Comparison of ENCODE assay signal across 19 cellular contexts in genomic region chr11:60993611-60994010, GRCh38. TPM values are rescaled to one million over a fixed set of nuclear protein-coding genes. Genes with fewer than 3 reads are reported as not detected.
A peak's percentile ranks its signal among the peaks of the same experiment; 100 is the strongest.
DNase-seq lines count a peak whose midpoint lies in the region; ATAC-seq, FAIRE-seq and TF ChIP-seq lines count a peak whose summit lies in the region.
"Had no signal": no experiment of that assay in that cellular context is flagged by ENCODE, and none has a peak within 500 bp of the region (broad histone marks: within the 10 kb centered on the region; RNA-seq: fewer than 3 reads in every experiment).

No MANE protein-coding gene starts in this region.

- no peak overlapping the region for H2BK120ac ChIP-seq in H1 (replicated peaks; ENCODE audit: low read depth, low read length)

- POLR2A ChIA-PET in CD4-positive, alpha-beta T cell (lab: Charles Lee), result interaction anchor here (0.9 to 3.1 kb wide), 14 partner anchors 8 to 136 kb away, joined by 3 to 11 read pairs (median 4); partner anchors contain the start of genes CD5 and TMEM109
- POLR2A ChIA-PET in H1 (lab: Charles Lee; ENCODE audit: partially characterized antibody), result no interaction called here
- POLR2A ChIA-PET in OCI-LY7 (lab: Charles Lee), result no interaction called here

- H4K20me1 ChIP-seq in H1 (replicated peaks in 1 of 2; ENCODE audit: control insufficient read depth in 1 of 2, insufficient read depth in 2 of 2, low read length in 2 of 2) (peaks cover 0 to 3% of the 10 kb centered on the region in 2 experiments), OCI-LY7 (ENCODE audit: insufficient read depth, low read length) (no peaks in the 10 kb centered on the region)

- no peak overlapping the region for H2BK12ac ChIP-seq in H1 (ENCODE audit: low read depth, low read length)

- H3K23me2 ChIP-seq in H1 (ENCODE audit: low read depth, low read length), result no peaks in the 10 kb centered on the region

- no peak for TF ChIP-seq CTCF in CD4-positive, alpha-beta T cell (IDR thresholded peaks at IDR 0.05)
- TF ChIP-seq CTCF in H1 (IDR thresholded peaks at IDR 0.05; ENCODE audit: control extremely low read depth in 1 of 3, insufficient read depth in 1 of 3, low read depth in 1 of 3, low read length in 3 of 3) (no peak), OCI-LY7 (conservative IDR thresholded peaks at IDR 0.05; ENCODE audit: low read length) (no peak)

- DNase-seq in CD4-positive, alpha-beta T cell, result peak in 1 of 10 experiments; percentile 3
- DNase-seq in DMS 273 (lab: John Stamatoyannopoulos, UW; ENCODE audit: unreplicated experiment) (peak; percentile 33), H1 (ENCODE audit: low read depth in 1 of 2, low spot score in 2 of 2) (no peak), OCI-LY7 (ENCODE audit: low spot score) (no peak), H54 (ENCODE audit: insufficient read length, low spot score) (no peak), DMS53 (lab: John Stamatoyannopoulos, UW) (no peak)
- DNase-seq in activated T-cell treated with anti-CD3 and anti-CD28 coated beads, Interleukin-2, amount 50 U/mL, for 48 hours, result peak; percentile 71 to 74
- DNase-seq: activated CD4-positive, CD25-positive, alpha-beta regulatory T cell; AML-193; foreskin keratinocyte; kidney glomerular epithelial cell; NCI-H187; NCI-H510A; Right ventricle myocardium superior; thyroid gland had no signal

- no peak overlapping the region for H3K4ac ChIP-seq in H1 (replicated peaks; ENCODE audit: insufficient read length, low read depth, low read length)

- no peak overlapping the region for H2BK15ac ChIP-seq in H1 (ENCODE audit: low read length)

- WGBS in H1 (ENCODE audit: extremely low coverage in 1 of 2, insufficient coverage in 1 of 2, insufficient read length in 1 of 2, insufficient replicate concordance in 2 of 2, low coverage in 1 of 2, low lambda C conversion rate in 2 of 2, missing lambda C conversion rate in 1 of 2), 2 experiments, result 82% methylated on average over 7 of the region's 7 CpGs; no CpG with 5 or more reads in 1 of the 2 experiments

- H4K91ac ChIP-seq in H1 (replicated peaks; ENCODE audit: insufficient read length, low read length), result no peak overlapping the region

- no peak overlapping the region for H3K9ac ChIP-seq in H1 (replicated peaks in 1 of 4; ENCODE audit: extremely low read depth in 1 of 4, low read depth in 3 of 4, low read length in 3 of 4)

- H3K27me3 Mint-ChIP-seq in CD4-positive, alpha-beta T cell, result no peaks in the 10 kb centered on the region
- H3K27me3 Mint-ChIP-seq: IgD-negative memory B cell had no signal

- BruUV-seq in OCI-LY7 (replicated peaks; lab: Mats Ljungman, UMichigan), result no TSS peak

- H3K9me3 ChIP-seq in CD4-positive, alpha-beta T cell (ENCODE audit: control insufficient read depth, low read length), result no peaks in the 10 kb centered on the region
- H3K9me3 ChIP-seq in H1 (ENCODE audit: insufficient read depth in 2 of 2, low read depth in 1 of 2, low read length in 1 of 2) (no peaks in the 10 kb centered on the region), OCI-LY7 (ENCODE audit: low read length) (no peaks in the 10 kb centered on the region)
- H3K9me3 ChIP-seq: right atrium auricular region, thyroid gland had no signal

- H3K36me3 ChIP-seq in H1 (ENCODE audit: control insufficient read depth in 2 of 4, insufficient read depth in 4 of 4, low read length in 3 of 4) (no peaks in the 10 kb centered on the region), OCI-LY7 (ENCODE audit: insufficient read depth, low read length) (no peaks in the 10 kb centered on the region)
- H3K36me3 ChIP-seq: right atrium auricular region, thyroid gland had no signal

- FAIRE-seq in H1 (lab: Jason Lieb, UNC) (no peak), H54 (lab: Jason Lieb, UNC) (no peak)

- H3K4me1 ChIP-seq in H1 (replicated peaks in 1 of 4; ENCODE audit: control insufficient read depth in 3 of 4, insufficient read depth in 4 of 4, low read length in 3 of 4) (no peaks in the 10 kb centered on the region), OCI-LY7 (ENCODE audit: insufficient read depth, low read length, poor library complexity, severe bottlenecking) (peaks cover 9% of the 10 kb centered on the region)
- H3K4me1 ChIP-seq: foreskin keratinocyte had no signal

- no peak overlapping the region for H4K5ac ChIP-seq in H1 (ENCODE audit: insufficient read length, low read depth, low read length)

- H3K4me1 Mint-ChIP-seq in CD4-positive, alpha-beta T cell (ENCODE audit: low read depth), result peaks cover 83% of the 10 kb centered on the region

- H3K4me3 Mint-ChIP-seq in CD4-positive, alpha-beta T cell, result peak overlapping the region; percentile 78
- H3K4me3 Mint-ChIP-seq: IgD-negative memory B cell had no signal

- no peaks in the 10 kb centered on the region for H3K9me2 ChIP-seq in OCI-LY7 (ENCODE audit: insufficient read depth, low read length)

- no peak overlapping the region for H3K56ac ChIP-seq in H1 (replicated peaks; ENCODE audit: insufficient read length, low read depth, low read length)

- no peaks in the 10 kb centered on the region for H3K79me2 ChIP-seq in H1 (ENCODE audit: control insufficient read depth in 1 of 2, insufficient read depth in 2 of 2, low read length in 2 of 2)
- no peaks in the 10 kb centered on the region for H3K79me2 ChIP-seq in OCI-LY7 (ENCODE audit: insufficient read depth, low read depth, low read length)

- TF ChIP-seq EP300 in H1 (IDR thresholded peaks at IDR 0.05; ENCODE audit: borderline replicate concordance in 1 of 2, low read depth in 2 of 2, low read length in 2 of 2), result no peak

- ATAC-seq in CD4-positive, alpha-beta T cell (ENCODE audit: poor library complexity), result no peak
- no peak for ATAC-seq in HG02884 (IDR thresholded peaks at IDR 0.05; ENCODE audit: unreplicated experiment)
- ATAC-seq: foreskin keratinocyte had no signal

- no peaks in the 10 kb centered on the region for H3K9me3 Mint-ChIP-seq in CD4-positive, alpha-beta T cell
- H3K9me3 Mint-ChIP-seq: IgD-negative memory B cell had no signal

- no peak overlapping the region for H3K18ac ChIP-seq in H1 (ENCODE audit: extremely low read depth, low read length)

- H2AFZ ChIP-seq in H1 (ENCODE audit: low read length) (peak overlapping the region; percentile 58; the same call in 1 of the 2 replicates), OCI-LY7 (ENCODE audit: low read length) (no peak overlapping the region)

- H4K8ac ChIP-seq in H1 (ENCODE audit: extremely low read depth, insufficient read depth, low read length), result no peak overlapping the region

- H3K4me2 ChIP-seq in H1 (ENCODE audit: insufficient read depth in 1 of 2, low read depth in 2 of 2, low read length in 2 of 2) (no peak overlapping the region), OCI-LY7 (ENCODE audit: low read length) (no peak overlapping the region)

- TF ChIP-seq POLR2A in H1 (IDR thresholded peaks at IDR 0.05; ENCODE audit: control extremely low read depth in 1 of 2, low read depth in 2 of 2, low read length in 2 of 2) (no peak), H54 (IDR thresholded peaks at IDR 0.05; ENCODE audit: low read depth, low read length) (no peak)

- H3K27ac ChIP-seq in CD4-positive, alpha-beta T cell (ENCODE audit: low read depth, low read length), result peak overlapping the region; percentile 22
- H3K27ac ChIP-seq in H1 (ENCODE audit: low read depth, low read length) (no peak overlapping the region), OCI-LY7 (ENCODE audit: low read depth, low read length, poor library complexity, severe bottlenecking) (no peak overlapping the region)
- H3K27ac ChIP-seq: coronary artery, foreskin keratinocyte, right atrium auricular region had no signal

- peak overlapping the region; percentile 87 for H3K27ac Mint-ChIP-seq in CD4-positive, alpha-beta T cell

- no peak overlapping the region for H2BK20ac ChIP-seq in H1 (ENCODE audit: low read length)

- no peaks in the 10 kb centered on the region for H3K79me1 ChIP-seq in H1 (ENCODE audit: low read depth, low read length)

- intact Hi-C loops in CD4-positive, alpha-beta T cell (cut with DNase I, micrococcal nuclease), result no loop called here
- intact Hi-C loops in OCI-LY7 (cut with micrococcal nuclease; ENCODE audit: unreplicated experiment), result no loop called here

- CTCF ChIA-PET in CD4-positive, alpha-beta T cell (lab: Charles Lee), result interaction anchor here (1.4 to 2.3 kb wide), 2 partner anchors 10 to 23 kb away, joined by 3 to 16 read pairs; partner anchors contain the start of gene CD6
- CTCF ChIA-PET in H1 (lab: Charles Lee; ENCODE audit: partially characterized antibody), result interaction anchor here (0.9 to 2.3 kb wide), 4 partner anchors 17 to 78 kb away, joined by 3 to 6 read pairs (median 6); no protein-coding TSS in a partner anchor
- CTCF ChIA-PET in OCI-LY7 (lab: Charles Lee; ENCODE audit: unreplicated experiment), result no interaction called here

- H3K23ac ChIP-seq in H1 (ENCODE audit: insufficient read length), result no peak overlapping the region

- H2BK5ac ChIP-seq in H1 (ENCODE audit: low read depth, low read length), result no peak overlapping the region

- H2AK5ac ChIP-seq in H1 (ENCODE audit: low read depth, low read length), result no peak overlapping the region

- H3K14ac ChIP-seq in H1 (ENCODE audit: insufficient read length), result no peak overlapping the region

- H3K27me3 ChIP-seq in CD4-positive, alpha-beta T cell (ENCODE audit: control insufficient read depth, insufficient read depth, low read length), result no peaks in the 10 kb centered on the region
- peaks cover 0 to 3% (median 0%) of the 10 kb centered on the region in 4 experiments; a peak in 2 of 7 replicates for H3K27me3 ChIP-seq in H1 (replicated peaks in 1 of 4; ENCODE audit: control insufficient read depth in 3 of 4, extremely low read depth in 1 of 4, insufficient read depth in 3 of 4, low read length in 3 of 4)
- H3K27me3 ChIP-seq: right atrium auricular region, thyroid gland had no signal

- no peak for TF ChIP-seq RAD21 in H1 (IDR thresholded peaks at IDR 0.05 in 1 of 2, conservative IDR thresholded peaks at IDR 0.05 in 1 of 2; ENCODE audit: low read depth in 2 of 2, low read length in 2 of 2)

- H3K4me3 ChIP-seq in H1 (ENCODE audit: extremely low read depth in 1 of 4, insufficient read depth in 2 of 4, low read depth in 3 of 4, low read length in 4 of 4) (no peak overlapping the region), OCI-LY7 (ENCODE audit: low read depth, low read length, poor library complexity, severe bottlenecking) (no peak overlapping the region)
- H3K4me3 ChIP-seq: coronary artery, right atrium auricular region, thyroid gland had no signal

- H3K36me3 Mint-ChIP-seq in CD4-positive, alpha-beta T cell (ENCODE audit: low read depth), result peaks cover 84% of the 10 kb centered on the region
- H3K36me3 Mint-ChIP-seq: IgD-negative memory B cell had no signal

RNA-seq across cellular contexts. Expression of gene CD6, which starts 22.1 kb away (rescaled TPM):
- 100 to 1,000 TPM; 814 to 827 TPM for total RNA-seq in CD4-positive, alpha-beta T cell
- 0.19 TPM in 1 of 2 replicates, not detected in the other for total RNA-seq in H1 (2021; fragmentation: NEBNext Ultra II Directional; extraction: Animal tissue kit (Norgen Biotek cat#: 25700))
- polyA plus RNA-seq in H1 (2011; rRNA removed), result 0.03 TPM in 2 replicates
- not detected for polyA plus RNA-seq in H1 (2011; cell fraction: cytosol; rRNA removed)
- polyA plus RNA-seq in H1 (2011; cell fraction: nucleus; rRNA removed), result 0.30 TPM
- polyA plus RNA-seq in H1 (2012, experiment 1 of 2), result 0.11 to 0.62 TPM in 2 of 4 replicates, not detected in the others
- polyA plus RNA-seq in H1 (2012, experiment 2 of 2), result not detected
- polyA plus RNA-seq in H1 (2013, experiment 1 of 2), result 0.08 TPM
- polyA plus RNA-seq in H1 (2013, experiment 2 of 2), result 0.04 TPM
- 0.06 TPM in 1 of 2 replicates, not detected in the other for polyA minus RNA-seq in H1 (2011; rRNA and poly(A)+ RNA removed)
- not detected for polyA minus RNA-seq in H1 (2011; cell fraction: cytosol; rRNA and poly(A)+ RNA removed)
- not detected for polyA minus RNA-seq in H1 (2011; cell fraction: nucleus; rRNA and poly(A)+ RNA removed)
- not detected in 2 replicates for total RNA-seq in OCI-LY7 (2014; rRNA removed; shearing (Covaris generic))
- not detected in 2 replicates for total RNA-seq in OCI-LY7 (2022)

RNA-seq across cellular contexts. Expression of gene SLC15A3, which starts 41.6 kb away (rescaled TPM):
- total RNA-seq in CD4-positive, alpha-beta T cell, result 10 to 100 TPM; 10.5 to 11.9 TPM
- total RNA-seq in H1 (2021; fragmentation: NEBNext Ultra II Directional; extraction: Animal tissue kit (Norgen Biotek cat#: 25700)), result 25.8 and 33.7 TPM in 2 replicates
- 31.0 and 36.4 TPM in 2 replicates for polyA plus RNA-seq in H1 (2011; rRNA removed)
- 21.3 TPM for polyA plus RNA-seq in H1 (2011; cell fraction: cytosol; rRNA removed)
- 34.6 TPM for polyA plus RNA-seq in H1 (2011; cell fraction: nucleus; rRNA removed)
- 23.0 to 39.6 TPM (median 34.9 TPM) in 4 replicates for polyA plus RNA-seq in H1 (2012, experiment 1 of 2)
- polyA plus RNA-seq in H1 (2012, experiment 2 of 2), result 42.7 TPM
- 52.8 TPM for polyA plus RNA-seq in H1 (2013, experiment 1 of 2)
- 59.9 TPM for polyA plus RNA-seq in H1 (2013, experiment 2 of 2)
- 32.4 and 38.1 TPM in 2 replicates for polyA minus RNA-seq in H1 (2011; rRNA and poly(A)+ RNA removed)
- polyA minus RNA-seq in H1 (2011; cell fraction: cytosol; rRNA and poly(A)+ RNA removed), result 23.1 TPM
- polyA minus RNA-seq in H1 (2011; cell fraction: nucleus; rRNA and poly(A)+ RNA removed), result 32.3 TPM
- total RNA-seq in OCI-LY7 (2014; rRNA removed; shearing (Covaris generic)), result 7.2 and 12.6 TPM in 2 replicates
- total RNA-seq in OCI-LY7 (2022), result 41.4 and 43.9 TPM in 2 replicates

Comparison
In these comparisons a context has a peak if more than half of its experiments do, and no peak if none do; other contexts are left out.
1. DNase-seq: peak in DMS 273 (single experiment) and activated T-cell treated with anti-CD3 and anti-CD28 coated beads, Interleukin-2, amount 50 U/mL, for 48 hours (2 of 2); none in H1 (0 of 2), OCI-LY7 (single experiment), H54 (single experiment) and DMS53 (single experiment).
2. RNA of gene CD6, which starts 22.1 kb away (total RNA-seq): 814 to 827 TPM in CD4-positive, alpha-beta T cell; 0.19 TPM in H1 and not detected in OCI-LY7; every median in the first group is over 100 times any median in the second.